ENCODE assay signal across 1 cellular context in the genomic region with DNA sequence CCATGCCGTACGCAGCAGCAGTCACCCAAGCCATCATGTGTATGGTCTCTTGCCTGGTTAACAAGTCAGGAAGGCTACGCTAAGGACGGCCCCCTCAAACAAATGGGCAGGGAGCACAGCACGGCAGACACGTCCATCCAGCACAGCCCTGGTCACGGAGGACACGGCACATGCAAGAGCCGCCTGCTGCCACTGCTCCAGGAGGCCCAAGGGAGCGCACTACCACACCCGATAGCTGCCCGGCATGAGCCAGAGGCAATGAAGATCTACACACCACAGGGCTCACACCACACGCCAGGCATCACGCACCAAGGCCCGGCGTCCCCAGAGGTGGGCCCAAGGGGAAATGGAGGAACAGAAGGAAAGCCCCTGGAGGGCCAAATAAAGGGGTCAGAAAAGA.
TF ChIP-seq lines count a peak whose summit lies in the region.

No MANE protein-coding gene starts in this region.

TF ChIP-seq in HepG2, 621 proteins besides CTCF, POLR2A, EP300 and RAD21 (continued from another document):
- TF ChIP-seq, protein P1, sequence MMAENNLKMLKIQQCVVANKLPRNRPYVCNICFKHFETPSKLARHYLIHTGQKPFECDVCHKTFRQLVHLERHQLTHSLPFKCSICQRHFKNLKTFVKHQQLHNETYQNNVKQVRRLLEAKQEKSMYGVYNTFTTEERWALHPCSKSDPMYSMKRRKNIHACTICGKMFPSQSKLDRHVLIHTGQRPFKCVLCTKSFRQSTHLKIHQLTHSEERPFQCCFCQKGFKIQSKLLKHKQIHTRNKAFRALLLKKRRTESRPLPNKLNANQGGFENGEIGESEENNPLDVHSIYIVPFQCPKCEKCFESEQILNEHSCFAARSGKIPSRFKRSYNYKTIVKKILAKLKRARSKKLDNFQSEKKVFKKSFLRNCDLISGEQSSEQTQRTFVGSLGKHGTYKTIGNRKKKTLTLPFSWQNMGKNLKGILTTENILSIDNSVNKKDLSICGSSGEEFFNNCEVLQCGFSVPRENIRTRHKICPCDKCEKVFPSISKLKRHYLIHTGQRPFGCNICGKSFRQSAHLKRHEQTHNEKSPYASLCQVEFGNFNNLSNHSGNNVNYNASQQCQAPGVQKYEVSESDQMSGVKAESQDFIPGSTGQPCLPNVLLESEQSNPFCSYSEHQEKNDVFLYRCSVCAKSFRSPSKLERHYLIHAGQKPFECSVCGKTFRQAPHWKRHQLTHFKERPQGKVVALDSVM (CRISPR knock-in tag; IDR thresholded peaks at IDR 0.05): no peak
- TF ChIP-seq NCOR1 (IDR thresholded peaks at IDR 0.05; ENCODE audit: borderline replicate concordance, low read length) (no peak), TBL1XR1 (IDR thresholded peaks at IDR 0.05; ENCODE audit: borderline replicate concordance, low read length, partially characterized antibody) (no peak)
- TF ChIP-seq, protein P2, sequence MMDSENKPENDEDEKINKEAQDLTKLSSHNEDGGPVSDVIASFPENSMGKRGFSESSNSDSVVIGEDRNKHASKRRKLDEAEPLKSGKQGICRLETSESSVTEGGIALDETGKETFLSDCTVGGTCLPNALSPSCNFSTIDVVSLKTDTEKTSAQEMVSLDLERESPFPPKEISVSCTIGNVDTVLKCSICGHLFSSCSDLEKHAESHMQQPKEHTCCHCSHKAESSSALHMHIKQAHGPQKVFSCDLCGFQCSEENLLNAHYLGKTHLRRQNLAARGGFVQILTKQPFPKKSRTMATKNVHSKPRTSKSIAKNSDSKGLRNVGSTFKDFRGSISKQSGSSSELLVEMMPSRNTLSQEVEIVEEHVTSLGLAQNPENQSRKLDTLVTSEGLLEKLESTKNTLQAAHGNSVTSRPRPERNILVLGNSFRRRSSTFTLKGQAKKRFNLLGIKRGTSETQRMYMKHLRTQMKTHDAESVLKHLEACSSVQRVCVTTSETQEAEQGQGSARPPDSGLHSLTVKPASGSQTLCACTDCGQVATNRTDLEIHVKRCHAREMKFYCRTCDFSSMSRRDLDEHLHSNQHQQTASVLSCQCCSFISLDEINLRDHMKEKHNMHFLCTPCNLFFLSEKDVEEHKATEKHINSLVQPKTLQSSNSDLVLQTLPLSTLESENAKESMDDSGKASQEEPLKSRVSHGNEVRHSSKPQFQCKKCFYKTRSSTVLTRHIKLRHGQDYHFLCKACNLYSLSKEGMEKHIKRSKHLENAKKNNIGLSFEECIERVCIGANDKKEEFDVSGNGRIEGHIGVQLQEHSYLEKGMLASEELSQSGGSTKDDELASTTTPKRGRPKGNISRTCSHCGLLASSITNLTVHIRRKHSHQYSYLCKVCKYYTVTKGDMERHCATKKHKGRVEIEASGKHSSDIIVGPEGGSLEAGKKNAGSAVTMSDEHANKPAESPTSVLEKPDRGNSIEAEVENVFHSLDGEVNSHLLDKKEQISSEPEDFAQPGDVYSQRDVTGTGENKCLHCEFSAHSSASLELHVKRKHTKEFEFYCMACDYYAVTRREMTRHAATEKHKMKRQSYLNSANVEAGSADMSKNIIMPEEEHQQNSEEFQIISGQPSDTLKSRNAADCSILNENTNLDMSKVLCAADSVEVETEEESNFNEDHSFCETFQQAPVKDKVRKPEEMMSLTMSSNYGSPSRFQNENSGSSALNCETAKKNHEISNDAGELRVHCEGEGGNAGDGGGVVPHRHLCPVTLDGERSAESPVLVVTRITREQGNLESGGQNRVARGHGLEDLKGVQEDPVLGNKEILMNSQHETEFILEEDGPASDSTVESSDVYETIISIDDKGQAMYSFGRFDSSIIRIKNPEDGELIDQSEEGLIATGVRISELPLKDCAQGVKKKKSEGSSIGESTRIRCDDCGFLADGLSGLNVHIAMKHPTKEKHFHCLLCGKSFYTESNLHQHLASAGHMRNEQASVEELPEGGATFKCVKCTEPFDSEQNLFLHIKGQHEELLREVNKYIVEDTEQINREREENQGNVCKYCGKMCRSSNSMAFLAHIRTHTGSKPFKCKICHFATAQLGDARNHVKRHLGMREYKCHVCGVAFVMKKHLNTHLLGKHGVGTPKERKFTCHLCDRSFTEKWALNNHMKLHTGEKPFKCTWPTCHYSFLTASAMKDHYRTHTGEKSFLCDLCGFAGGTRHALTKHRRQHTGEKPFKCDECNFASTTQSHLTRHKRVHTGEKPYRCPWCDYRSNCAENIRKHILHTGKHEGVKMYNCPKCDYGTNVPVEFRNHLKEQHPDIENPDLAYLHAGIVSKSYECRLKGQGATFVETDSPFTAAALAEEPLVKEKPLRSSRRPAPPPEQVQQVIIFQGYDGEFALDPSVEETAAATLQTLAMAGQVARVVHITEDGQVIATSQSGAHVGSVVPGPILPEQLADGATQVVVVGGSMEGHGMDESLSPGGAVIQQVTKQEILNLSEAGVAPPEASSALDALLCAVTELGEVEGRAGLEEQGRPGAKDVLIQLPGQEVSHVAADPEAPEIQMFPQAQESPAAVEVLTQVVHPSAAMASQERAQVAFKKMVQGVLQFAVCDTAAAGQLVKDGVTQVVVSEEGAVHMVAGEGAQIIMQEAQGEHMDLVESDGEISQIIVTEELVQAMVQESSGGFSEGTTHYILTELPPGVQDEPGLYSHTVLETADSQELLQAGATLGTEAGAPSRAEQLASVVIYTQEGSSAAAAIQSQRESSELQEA (CRISPR knock-in tag; IDR thresholded peaks at IDR 0.05; ENCODE audit: not compliant biosample characterization): no peak
